Comparison of ENCODE assay signal across 1 cellular context in the genomic region with DNA sequence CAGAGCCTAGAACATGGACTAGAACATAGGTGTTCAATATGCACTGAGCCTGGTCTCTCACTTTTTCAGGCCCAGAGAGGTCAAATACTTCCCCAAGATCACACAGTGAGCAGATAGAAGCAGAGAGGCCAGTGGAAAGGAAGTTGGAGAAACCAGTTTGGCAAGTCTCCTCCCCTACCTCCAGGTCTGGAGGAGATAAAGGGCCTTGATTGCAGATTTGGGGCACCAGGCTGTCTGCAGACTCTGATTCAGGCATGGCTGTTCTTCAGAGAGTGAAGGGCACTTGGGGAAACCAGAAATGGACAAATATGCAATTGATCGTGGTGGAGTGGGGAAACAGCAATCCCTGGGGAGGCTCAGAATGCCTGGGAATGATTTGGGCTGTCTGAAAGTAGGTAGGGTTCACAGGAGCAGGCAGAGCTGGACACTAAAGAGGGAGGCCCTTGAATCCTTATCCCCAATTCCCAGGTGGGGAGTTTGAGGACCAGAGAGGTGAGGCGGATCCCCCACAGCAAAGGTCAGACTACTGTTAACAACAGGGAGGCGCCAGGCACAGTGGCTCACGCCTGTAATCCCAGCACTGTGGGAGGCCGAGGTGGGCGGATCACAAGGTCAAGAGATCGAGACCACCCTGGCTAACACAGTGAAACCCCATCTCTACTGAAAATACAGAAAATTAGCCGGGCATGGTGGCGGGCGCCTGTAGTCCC.
TF ChIP-seq lines count a peak whose summit lies in the region.

No MANE protein-coding gene starts in this region.

TF ChIP-seq in GM23338, 12 proteins besides CTCF, POLR2A, EP300 and RAD21 (continued from another document):
- TF ChIP-seq, protein P1, sequence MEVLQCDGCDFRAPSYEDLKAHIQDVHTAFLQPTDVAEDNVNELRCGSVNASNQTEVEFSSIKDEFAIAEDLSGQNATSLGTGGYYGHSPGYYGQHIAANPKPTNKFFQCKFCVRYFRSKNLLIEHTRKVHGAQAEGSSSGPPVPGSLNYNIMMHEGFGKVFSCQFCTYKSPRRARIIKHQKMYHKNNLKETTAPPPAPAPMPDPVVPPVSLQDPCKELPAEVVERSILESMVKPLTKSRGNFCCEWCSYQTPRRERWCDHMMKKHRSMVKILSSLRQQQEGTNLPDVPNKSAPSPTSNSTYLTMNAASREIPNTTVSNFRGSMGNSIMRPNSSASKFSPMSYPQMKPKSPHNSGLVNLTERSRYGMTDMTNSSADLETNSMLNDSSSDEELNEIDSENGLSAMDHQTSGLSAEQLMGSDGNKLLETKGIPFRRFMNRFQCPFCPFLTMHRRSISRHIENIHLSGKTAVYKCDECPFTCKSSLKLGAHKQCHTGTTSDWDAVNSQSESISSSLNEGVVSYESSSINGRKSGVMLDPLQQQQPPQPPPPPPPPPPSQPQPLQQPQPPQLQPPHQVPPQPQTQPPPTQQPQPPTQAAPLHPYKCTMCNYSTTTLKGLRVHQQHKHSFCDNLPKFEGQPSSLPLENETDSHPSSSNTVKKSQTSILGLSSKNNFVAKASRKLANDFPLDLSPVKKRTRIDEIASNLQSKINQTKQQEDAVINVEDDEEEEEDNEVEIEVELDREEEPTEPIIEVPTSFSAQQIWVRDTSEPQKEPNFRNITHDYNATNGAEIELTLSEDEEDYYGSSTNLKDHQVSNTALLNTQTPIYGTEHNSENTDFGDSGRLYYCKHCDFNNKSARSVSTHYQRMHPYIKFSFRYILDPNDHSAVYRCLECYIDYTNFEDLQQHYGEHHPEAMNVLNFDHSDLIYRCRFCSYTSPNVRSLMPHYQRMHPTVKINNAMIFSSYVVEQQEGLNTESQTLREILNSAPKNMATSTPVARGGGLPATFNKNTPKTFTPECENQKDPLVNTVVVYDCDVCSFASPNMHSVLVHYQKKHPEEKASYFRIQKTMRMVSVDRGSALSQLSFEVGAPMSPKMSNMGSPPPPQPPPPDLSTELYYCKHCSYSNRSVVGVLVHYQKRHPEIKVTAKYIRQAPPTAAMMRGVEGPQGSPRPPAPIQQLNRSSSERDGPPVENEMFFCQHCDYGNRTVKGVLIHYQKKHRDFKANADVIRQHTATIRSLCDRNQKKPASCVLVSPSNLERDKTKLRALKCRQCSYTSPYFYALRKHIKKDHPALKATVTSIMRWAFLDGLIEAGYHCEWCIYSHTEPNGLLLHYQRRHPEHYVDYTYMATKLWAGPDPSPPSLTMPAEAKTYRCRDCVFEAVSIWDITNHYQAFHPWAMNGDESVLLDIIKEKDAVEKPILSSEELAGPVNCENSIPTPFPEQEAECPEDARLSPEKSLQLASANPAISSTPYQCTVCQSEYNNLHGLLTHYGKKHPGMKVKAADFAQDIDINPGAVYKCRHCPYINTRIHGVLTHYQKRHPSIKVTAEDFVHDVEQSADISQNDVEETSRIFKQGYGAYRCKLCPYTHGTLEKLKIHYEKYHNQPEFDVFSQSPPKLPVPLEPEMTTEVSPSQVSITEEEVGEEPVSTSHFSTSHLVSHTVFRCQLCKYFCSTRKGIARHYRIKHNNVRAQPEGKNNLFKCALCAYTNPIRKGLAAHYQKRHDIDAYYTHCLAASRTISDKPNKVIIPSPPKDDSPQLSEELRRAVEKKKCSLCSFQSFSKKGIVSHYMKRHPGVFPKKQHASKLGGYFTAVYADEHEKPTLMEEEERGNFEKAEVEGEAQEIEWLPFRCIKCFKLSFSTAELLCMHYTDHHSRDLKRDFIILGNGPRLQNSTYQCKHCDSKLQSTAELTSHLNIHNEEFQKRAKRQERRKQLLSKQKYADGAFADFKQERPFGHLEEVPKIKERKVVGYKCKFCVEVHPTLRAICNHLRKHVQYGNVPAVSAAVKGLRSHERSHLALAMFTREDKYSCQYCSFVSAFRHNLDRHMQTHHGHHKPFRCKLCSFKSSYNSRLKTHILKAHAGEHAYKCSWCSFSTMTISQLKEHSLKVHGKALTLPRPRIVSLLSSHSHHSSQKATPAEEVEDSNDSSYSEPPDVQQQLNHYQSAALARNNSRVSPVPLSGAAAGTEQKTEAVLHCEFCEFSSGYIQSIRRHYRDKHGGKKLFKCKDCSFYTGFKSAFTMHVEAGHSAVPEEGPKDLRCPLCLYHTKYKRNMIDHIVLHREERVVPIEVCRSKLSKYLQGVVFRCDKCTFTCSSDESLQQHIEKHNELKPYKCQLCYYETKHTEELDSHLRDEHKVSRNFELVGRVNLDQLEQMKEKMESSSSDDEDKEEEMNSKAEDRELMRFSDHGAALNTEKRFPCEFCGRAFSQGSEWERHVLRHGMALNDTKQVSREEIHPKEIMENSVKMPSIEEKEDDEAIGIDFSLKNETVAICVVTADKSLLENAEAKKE (CRISPR knock-in tag; IDR thresholded peaks at IDR 0.05) = no peak
- no peak for TF ChIP-seq ZNF331 (CRISPR knock-in tag; IDR thresholded peaks at IDR 0.05; ENCODE audit: low read depth)
- TF ChIP-seq JUNB (IDR thresholded peaks at IDR 0.05; ENCODE audit: unreplicated experiment) = no peak
- TF ChIP-seq, protein P2, sequence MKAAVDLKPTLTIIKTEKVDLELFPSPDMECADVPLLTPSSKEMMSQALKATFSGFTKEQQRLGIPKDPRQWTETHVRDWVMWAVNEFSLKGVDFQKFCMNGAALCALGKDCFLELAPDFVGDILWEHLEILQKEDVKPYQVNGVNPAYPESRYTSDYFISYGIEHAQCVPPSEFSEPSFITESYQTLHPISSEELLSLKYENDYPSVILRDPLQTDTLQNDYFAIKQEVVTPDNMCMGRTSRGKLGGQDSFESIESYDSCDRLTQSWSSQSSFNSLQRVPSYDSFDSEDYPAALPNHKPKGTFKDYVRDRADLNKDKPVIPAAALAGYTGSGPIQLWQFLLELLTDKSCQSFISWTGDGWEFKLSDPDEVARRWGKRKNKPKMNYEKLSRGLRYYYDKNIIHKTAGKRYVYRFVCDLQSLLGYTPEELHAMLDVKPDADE (IDR thresholded peaks at IDR 0.05) = no peak
- TF ChIP-seq POLR2AphosphoS5 (IDR thresholded peaks at IDR 0.05; ENCODE audit: low read depth) = no peak
- no peak for TF ChIP-seq EZH2phosphoT487 (IDR thresholded peaks at IDR 0.05; ENCODE audit: unreplicated experiment)
- no peak for TF ChIP-seq EZH2 (IDR thresholded peaks at IDR 0.05; ENCODE audit: low read depth, unreplicated experiment)
